In genomic region chr18:23077493-23078256, GRCh38 we compare ENCODE assay signal across 9 cellular contexts. TPM values are rescaled to one million over a fixed set of nuclear protein-coding genes. Genes with fewer than 3 reads are reported as not detected.
DNase-seq lines count a peak whose midpoint lies in the region; ATAC-seq and TF ChIP-seq lines count a peak whose summit lies in the region.
"Had no signal": no experiment of that assay in that cellular context is flagged by ENCODE, and none has a peak within 500 bp of the region (broad histone marks: within the 10 kb centered on the region; RNA-seq: fewer than 3 reads in every experiment).

No MANE protein-coding gene starts in this region.

- no peak overlapping the region for H3K4me2 ChIP-seq in hepatocyte

- H4K20me1 ChIP-seq in hepatocyte (ENCODE audit: insufficient read depth, poor library complexity, severe bottlenecking), result no peaks in the 10 kb centered on the region

- ATAC-seq in GM21367 (IDR thresholded peaks at IDR 0.05; ENCODE audit: unreplicated experiment) (no peak), HG03095 (IDR thresholded peaks at IDR 0.05; ENCODE audit: unreplicated experiment) (no peak)

- H3K9me2 ChIP-seq in hepatocyte (replicated peaks; ENCODE audit: insufficient read depth), result no peaks in the 10 kb centered on the region

- H3K27me3 ChIP-seq in GM06990 (replicated peaks; ENCODE audit: control insufficient read depth, insufficient read depth, low read length) (no peaks in the 10 kb centered on the region), hepatocyte (no peaks in the 10 kb centered on the region)

- no peaks in the 10 kb centered on the region for H3K9me3 ChIP-seq in hepatocyte (ENCODE audit: low read depth)

- no peak overlapping the region for H3K27ac ChIP-seq in hepatocyte

- no peaks in the 10 kb centered on the region for H3K4me1 ChIP-seq in hepatocyte (ENCODE audit: insufficient read depth)

- H2AFZ ChIP-seq in hepatocyte, result no peak overlapping the region

- 82% methylated on average over 6 of the region's 6 CpGs for WGBS in hepatocyte (ENCODE audit: low lambda C conversion rate, missing lambda C conversion rate)

- H3K79me2 ChIP-seq in hepatocyte, result no peaks in the 10 kb centered on the region

- peak; percentile 25 for TF ChIP-seq CTCF in GM06990 (IDR thresholded peaks at IDR 0.05; ENCODE audit: insufficient read depth, low read length, poor library complexity, severe bottlenecking)
- TF ChIP-seq CTCF in hepatocyte (IDR thresholded peaks at IDR 0.05; ENCODE audit: poor library complexity), result peak; percentile 50

- no peak overlapping the region for H3K4me3 ChIP-seq in GM06990 (replicated peaks; ENCODE audit: low read depth, low read length)
- H3K4me3 ChIP-seq in hepatocyte, result no peak overlapping the region

- H3K36me3 ChIP-seq in GM06990 (ENCODE audit: control insufficient read depth, insufficient read depth, low read length), result no peaks in the 10 kb centered on the region
- H3K36me3 ChIP-seq in hepatocyte (replicated peaks; ENCODE audit: insufficient read depth, low read depth), result no peaks in the 10 kb centered on the region

- DNase-seq in A172 (ENCODE audit: low spot score), result peak; percentile 23
- DNase-seq in GM06990 (ENCODE audit: extremely low read depth, insufficient read length), result no peak
- peak; percentile 23 for DNase-seq in RPMI7951 (ENCODE audit: low read depth)
- peak; percentile 64 for DNase-seq in hepatocyte (ENCODE audit: low spot score)
- no peak for DNase-seq in NCI-H524 treated with DMSO at 0.1 percent for 48 hours (lab: John Stamatoyannopoulos, UW)
- DNase-seq in AG20443 (ENCODE audit: low spot score), result no peak
- DNase-seq: amygdala had no signal

RNA-seq across cellular contexts. Expression of gene CABLES1, which starts 57.6 kb away (rescaled TPM):
- 7.1 and 11.3 TPM in 2 replicates for total RNA-seq in A172 (2014; rRNA removed; shearing (Covaris generic))
- total RNA-seq in RPMI7951 (2014; rRNA removed; shearing (Covaris generic)), result 0.88 and 1.9 TPM in 2 replicates
- total RNA-seq in hepatocyte, result 6.9 and 7.2 TPM in 2 replicates
- 10.8 TPM in 2 replicates for polyA plus RNA-seq in hepatocyte

Comparison
In these comparisons a context has a peak if more than half of its experiments do, and no peak if none do; other contexts are left out.
1. DNase-seq: peak in A172 (single experiment), RPMI7951 (single experiment) and hepatocyte (single experiment); none in GM06990 (single experiment), NCI-H524 treated with DMSO at 0.1 percent for 48 hours (single experiment) and AG20443 (single experiment).